9 cellular contexts compared by ENCODE assay signal in the genomic region with DNA sequence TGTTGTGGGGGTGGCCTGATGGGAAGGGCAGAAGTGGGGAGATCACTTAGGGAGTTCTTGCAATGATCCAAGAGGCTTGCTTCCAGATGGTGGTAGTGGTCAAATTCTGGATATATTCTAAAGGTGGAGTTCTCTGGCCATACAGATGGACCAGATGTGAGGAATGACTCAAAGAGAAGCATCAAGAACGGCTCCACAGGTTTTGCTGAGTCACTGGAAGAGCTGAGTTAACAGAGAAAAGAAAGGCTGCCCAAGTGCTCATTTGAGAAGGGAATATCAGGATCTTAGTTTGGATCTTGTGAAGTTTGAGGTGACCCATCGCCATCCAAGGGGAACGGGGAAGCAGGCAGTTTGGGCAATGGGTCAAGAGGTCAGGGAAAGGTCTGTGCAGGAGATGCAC.
"Had no signal": no experiment of that assay in that cellular context is flagged by ENCODE, and none has a peak within 500 bp of the region (broad histone marks: within the 10 kb centered on the region; RNA-seq: fewer than 3 reads in every experiment).

No MANE protein-coding gene starts in this region.

- H3K9me3 Mint-ChIP-seq: activated CD4-positive, alpha-beta memory T cell treated with anti-CD3 and anti-CD28 coated beads for 36 hours had no signal

- H3K4me3 Mint-ChIP-seq: activated CD4-positive, alpha-beta memory T cell treated with anti-CD3 and anti-CD28 coated beads for 36 hours; activated naive CD8-positive, alpha-beta T cell had no signal

- H3K36me3 Mint-ChIP-seq: activated CD4-positive, alpha-beta memory T cell treated with anti-CD3 and anti-CD28 coated beads for 36 hours; activated naive CD8-positive, alpha-beta T cell had no signal

- H3K27me3 ChIP-seq: heart right ventricle, sigmoid colon, upper lobe of right lung had no signal

- H3K27me3 Mint-ChIP-seq: activated naive CD8-positive, alpha-beta T cell had no signal

- ATAC-seq: heart right ventricle, upper lobe of right lung had no signal

- DNase-seq: activated gamma-delta T cell; heart right ventricle; left ventricle myocardium inferior; sigmoid colon; stimulated activated CD4-positive, alpha-beta T cell treated with anti-CD3 and anti-CD28 coated beads, Interleukin-12 subunit alpha, Interleukin-12 subunit beta, amount 100 ng/mL, for 4 hours; stimulated activated naive CD8-positive, alpha-beta T cell treated with anti-CD3 and anti-CD28 coated beads, Interleukin-15, Interleukin-2, amounts not matched to agents 100 U/mL and 50 U/mL, for 24 hours; upper lobe of right lung had no signal

- H3K4me1 ChIP-seq: upper lobe of right lung had no signal

- H3K27ac Mint-ChIP-seq: activated CD4-positive, alpha-beta memory T cell treated with anti-CD3 and anti-CD28 coated beads for 36 hours; activated naive CD8-positive, alpha-beta T cell had no signal

- H3K27ac ChIP-seq: heart right ventricle, left ventricle myocardium inferior, sigmoid colon, upper lobe of right lung had no signal
